ENCODE assay signal across 12 cellular contexts in genomic region chr21:46456750-46457149, GRCh38. TPM values are rescaled to one million over a fixed set of nuclear protein-coding genes. Genes with fewer than 3 reads are reported as not detected.
DNase-seq lines count a peak whose midpoint lies in the region; ATAC-seq, FAIRE-seq and TF ChIP-seq lines count a peak whose summit lies in the region.
"Had no signal": no experiment of that assay in that cellular context is flagged by ENCODE, and none has a peak within 500 bp of the region (broad histone marks: within the 10 kb centered on the region; RNA-seq: fewer than 3 reads in every experiment).

No MANE protein-coding gene starts in this region.

- peaks cover 22% of the 10 kb centered on the region for H3K4me1 Mint-ChIP-seq in T-helper 1 cell treated with Interleukin-12 subunit alpha and Interleukin-12 subunit beta and Interleukin-4 antibody, amounts not matched to agents 30 μg/mL and 1 μg/mL, for 36 hours (ENCODE audit: low read depth)
- H3K4me1 Mint-ChIP-seq in natural killer cell treated with Interleukin-12 subunit alpha and Interleukin-12 subunit beta and Interleukin-15 and Interleukin-18, amount 100 ng/mL, for 72 hours (ENCODE audit: low read depth in 2 of 2): peaks cover 19 to 29% of the 10 kb centered on the region in 2 donors

- H3K9ac ChIP-seq in Karpas-422 (ENCODE audit: low read length): peak overlapping the region; percentile 99; the same call in 1 of the 2 replicates

- no peak for FAIRE-seq in bronchial epithelial cell (lab: Jason Lieb, UNC)

- H3K36me3 Mint-ChIP-seq in T-helper 1 cell treated with Interleukin-12 subunit alpha and Interleukin-12 subunit beta and Interleukin-4 antibody, amounts not matched to agents 30 μg/mL and 1 μg/mL, for 36 hours (ENCODE audit: low read depth): peaks cover 2% of the 10 kb centered on the region
- H3K36me3 Mint-ChIP-seq in natural killer cell treated with Interleukin-12 subunit alpha and Interleukin-12 subunit beta and Interleukin-15 and Interleukin-18, amount 100 ng/mL, for 72 hours: no peaks in the 10 kb centered on the region

- H3K79me2 ChIP-seq in Karpas-422 (ENCODE audit: low read length): peaks cover 93% of the 10 kb centered on the region

- no peaks in the 10 kb centered on the region for H3K9me2 ChIP-seq in Karpas-422 (replicated peaks; ENCODE audit: insufficient read depth, low read length)

- no peak overlapping the region for H2AFZ ChIP-seq in Karpas-422 (ENCODE audit: low read length)

- intact Hi-C loops in tibial artery (cut with DNase I; ENCODE audit: low total_unique reads): no loop called here

- H3K27ac ChIP-seq in Karpas-422 (ENCODE audit: low read length) (peak overlapping the region; percentile 84; the same call in 1 of the 2 replicates), tibial artery (no peak overlapping the region), Peyer's patch (no peak overlapping the region)

- H3K4me3 Mint-ChIP-seq in T-helper 1 cell treated with Interleukin-12 subunit alpha and Interleukin-12 subunit beta and Interleukin-4 antibody, amounts not matched to agents 30 μg/mL and 1 μg/mL, for 36 hours: peak overlapping the region; percentile 48
- H3K4me3 Mint-ChIP-seq in natural killer cell treated with Interleukin-12 subunit alpha and Interleukin-12 subunit beta and Interleukin-15 and Interleukin-18, amount 100 ng/mL, for 72 hours: peak overlapping the region; percentile 94

- H3K4me3 ChIP-seq in Karpas-422 (ENCODE audit: low read length): peak overlapping the region; percentile 71
- no peak overlapping the region for H3K4me3 ChIP-seq in bronchial epithelial cell (ENCODE audit: low read depth, low read length)
- H3K4me3 ChIP-seq in tibial artery: no peak overlapping the region
- H3K4me3 ChIP-seq in Peyer's patch: no peak overlapping the region

- H3K27me3 ChIP-seq in Karpas-422 (ENCODE audit: low read length): no peaks in the 10 kb centered on the region
- no peaks in the 10 kb centered on the region for H3K27me3 ChIP-seq in bronchial epithelial cell (ENCODE audit: control insufficient read depth, insufficient read depth, low read length)
- no peaks in the 10 kb centered on the region for H3K27me3 ChIP-seq in tibial artery
- H3K27me3 ChIP-seq in Peyer's patch: no peaks in the 10 kb centered on the region
- H3K27me3 ChIP-seq: upper lobe of left lung had no signal

- H3K36me3 ChIP-seq in Karpas-422 (ENCODE audit: insufficient read depth, low read length): peaks cover 36% of the 10 kb centered on the region
- no peaks in the 10 kb centered on the region for H3K36me3 ChIP-seq in bronchial epithelial cell (ENCODE audit: control insufficient read depth, insufficient read depth, low read length)
- H3K36me3 ChIP-seq in tibial artery: no peaks in the 10 kb centered on the region
- H3K36me3 ChIP-seq in Peyer's patch: no peaks in the 10 kb centered on the region
- H3K36me3 ChIP-seq: upper lobe of left lung had no signal

- peak overlapping the region; percentile 20 for H3K27ac Mint-ChIP-seq in T-helper 1 cell treated with Interleukin-12 subunit alpha and Interleukin-12 subunit beta and Interleukin-4 antibody, amounts not matched to agents 30 μg/mL and 1 μg/mL, for 36 hours
- peak overlapping the region in 1 of 2 donors; percentile 21 for H3K27ac Mint-ChIP-seq in natural killer cell treated with Interleukin-12 subunit alpha and Interleukin-12 subunit beta and Interleukin-15 and Interleukin-18, amount 100 ng/mL, for 72 hours

- H4K20me1 ChIP-seq in Karpas-422 (ENCODE audit: insufficient read depth, low read depth, low read length): no peaks in the 10 kb centered on the region

- H3K9me3 Mint-ChIP-seq in T-helper 1 cell treated with Interleukin-12 subunit alpha and Interleukin-12 subunit beta and Interleukin-4 antibody, amounts not matched to agents 30 μg/mL and 1 μg/mL, for 36 hours: no peaks in the 10 kb centered on the region
- no peaks in the 10 kb centered on the region for H3K9me3 Mint-ChIP-seq in natural killer cell treated with Interleukin-12 subunit alpha and Interleukin-12 subunit beta and Interleukin-15 and Interleukin-18, amount 100 ng/mL, for 72 hours

- no peaks in the 10 kb centered on the region for H3K27me3 Mint-ChIP-seq in T-helper 1 cell treated with Interleukin-12 subunit alpha and Interleukin-12 subunit beta and Interleukin-4 antibody, amounts not matched to agents 30 μg/mL and 1 μg/mL, for 36 hours (ENCODE audit: low read depth)
- H3K27me3 Mint-ChIP-seq in natural killer cell treated with Interleukin-12 subunit alpha and Interleukin-12 subunit beta and Interleukin-15 and Interleukin-18, amount 100 ng/mL, for 72 hours: no peaks in the 10 kb centered on the region

- no peak for TF ChIP-seq POLR2A in Peyer's patch (IDR thresholded peaks at IDR 0.05)

- peaks cover 27% of the 10 kb centered on the region for H3K4me1 ChIP-seq in Karpas-422 (ENCODE audit: low read length)
- peaks cover 0 to 48% (median 28%) of the 10 kb centered on the region in 4 donors for H3K4me1 ChIP-seq in tibial artery
- peaks cover 0 to 38% (median 6%) of the 10 kb centered on the region in 4 donors for H3K4me1 ChIP-seq in Peyer's patch

- H3K9me3 ChIP-seq in Karpas-422 (ENCODE audit: low read length) (no peaks in the 10 kb centered on the region), tibial artery (no peaks in the 10 kb centered on the region), Peyer's patch (no peaks in the 10 kb centered on the region)
- H3K9me3 ChIP-seq: upper lobe of left lung had no signal

- TF ChIP-seq CTCF in bronchial epithelial cell (IDR thresholded peaks at IDR 0.05; ENCODE audit: insufficient read depth, low read length, severe bottlenecking) (no peak), tibial artery (IDR thresholded peaks at IDR 0.05) (no peak), Peyer's patch (IDR thresholded peaks at IDR 0.05) (no peak)

- no peak for DNase-seq in T-helper 1 cell
- DNase-seq in Karpas-422: no peak
- peak; percentile 83 for DNase-seq in bronchial epithelial cell (ENCODE audit: low read depth)
- no peak for DNase-seq in natural killer cell treated with Interleukin-12 subunit alpha and Interleukin-12 subunit beta and Interleukin-15 and Interleukin-18, amount 100 ng/mL, for 72 hours (ENCODE audit: low spot score)
- DNase-seq in tibial artery: no peak
- DNase-seq in Peyer's patch: no peak
- no peak for DNase-seq in NCI-H226
- DNase-seq: ACHN, NCI-H2081 treated with DMSO at 0.1 percent for 48 hours, upper lobe of left lung had no signal

- ATAC-seq in natural killer cell treated with Interleukin-12 subunit alpha and Interleukin-12 subunit beta and Interleukin-15 and Interleukin-18, amount 100 ng/mL, for 72 hours: no peak
- ATAC-seq: Panc1 had no signal

- H3K4me2 ChIP-seq in Karpas-422 (ENCODE audit: low read depth, low read length, poor library complexity, severe bottlenecking): peak overlapping the region; percentile 82

RNA-seq across cellular contexts. Expression of gene DIP2A, which starts 1.9 kb away (rescaled TPM):
- 29.4 and 32.4 TPM in 2 replicates for total RNA-seq in Karpas-422 (2014; rRNA removed; shearing (Covaris generic); ENCODE audit: low replicate concordance)
- total RNA-seq in bronchial epithelial cell: 28.2 and 35.5 TPM in 2 replicates
- 10 to 100 TPM; 39.4 to 71.6 TPM for total RNA-seq in natural killer cell treated with Interleukin-12 subunit alpha and Interleukin-12 subunit beta and Interleukin-15 and Interleukin-18, amount 100 ng/mL, for 72 hours
- total RNA-seq in Peyer's patch: 100 to 1,000 TPM in 1 of 4 donors, 10 to 100 TPM in 3; 69.9 to 108 (median 85.3) TPM
